Comparison of ENCODE assay signal across 8 cellular contexts in the genomic region with DNA sequence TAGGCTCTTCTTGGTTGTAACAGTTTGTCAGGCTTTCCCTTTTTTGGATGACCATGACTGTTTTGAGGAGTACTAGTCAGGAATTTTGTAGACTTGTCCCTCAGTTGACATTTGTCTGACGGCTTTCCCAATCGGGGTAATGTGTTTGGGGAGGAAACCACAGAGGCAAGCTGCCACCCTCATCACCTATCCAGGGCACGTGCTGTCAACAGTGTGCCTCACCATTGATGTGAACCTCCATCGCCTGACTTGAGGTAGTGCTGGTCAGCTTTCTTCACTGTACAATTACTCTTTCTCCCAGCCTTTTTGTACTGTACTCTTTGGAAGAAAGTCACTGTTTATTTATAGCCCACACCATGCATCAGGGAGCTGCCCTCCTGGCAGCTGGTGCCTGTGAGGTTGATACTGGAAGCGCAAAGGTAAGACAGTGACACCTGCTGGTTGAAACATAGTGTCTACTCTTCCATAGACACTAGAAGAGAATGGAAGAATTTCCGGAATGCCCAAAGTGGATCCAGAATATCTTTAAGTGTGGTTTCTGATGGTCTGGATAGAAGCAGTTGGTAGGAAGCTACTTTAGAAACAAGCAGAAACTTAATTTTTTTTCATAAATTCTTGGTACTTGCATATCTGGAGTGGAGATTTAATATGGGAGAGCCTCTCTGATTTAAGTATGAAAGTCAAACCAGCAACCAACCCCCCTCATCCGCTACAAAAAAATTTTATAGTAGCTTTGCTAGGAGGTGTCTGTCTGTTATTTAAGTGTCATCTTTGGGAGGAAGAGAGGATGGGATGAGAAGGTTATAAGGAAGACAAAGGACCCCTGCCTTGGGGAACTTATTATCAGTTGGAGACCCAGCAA.
DNase-seq lines count a peak whose midpoint lies in the region; ATAC-seq and TF ChIP-seq lines count a peak whose summit lies in the region.

No MANE protein-coding gene starts in this region.

- DNase-seq in AG04450 (ENCODE audit: low read depth, low spot score) (peak; percentile 50), NCI-H748 treated with DMSO at 0.1 percent for 48 hours (lab: John Stamatoyannopoulos, UW) (peak; percentile 47), cerebellum (ENCODE audit: low spot score) (peak; percentile 89), activated T-cell treated with anti-CD3 and anti-CD28 coated beads for 4 hours (no peak)

- H3K4me3 ChIP-seq in AG04450 (ENCODE audit: low read depth, low read length) (no peak overlapping the region), liver (ENCODE audit: low read depth in 1 of 3, low read length in 3 of 3) (no peak overlapping the region)

- CTCF ChIA-PET in AG04450 (lab: Charles Lee) = interaction anchor here (0.5 to 1.7 kb wide), 19 partner anchors 9 to 997 kb away, joined by 3 to 7 read pairs (median 4); partner anchors contain the start of gene INIP

- peak; percentile 86 to 89 for TF ChIP-seq RAD21 in liver (IDR thresholded peaks at IDR 0.05)

- no peaks in the 10 kb centered on the region for H3K27me3 ChIP-seq in AG04450 (ENCODE audit: control insufficient read depth, insufficient read depth, low read length)
- no peaks in the 10 kb centered on the region for H3K27me3 ChIP-seq in liver (ENCODE audit: control insufficient read depth in 4 of 4, insufficient read depth in 4 of 4, low read length in 3 of 4)

- no peaks in the 10 kb centered on the region for H3K4me1 ChIP-seq in liver (ENCODE audit: control insufficient read depth in 4 of 4, insufficient read depth in 4 of 4, low read length in 3 of 4)

- POLR2A ChIA-PET in AG04450 (lab: Yijun Ruan, JAX) = interaction anchor here (0.7 kb wide), 1 partner anchor 440 kb away, joined by 3 read pairs; the partner anchor contains the start of gene HSDL2

- H3K27ac ChIP-seq in AG04450 (ENCODE audit: low read depth, low read length) (peak overlapping the region; percentile 25), liver (ENCODE audit: low read depth in 1 of 2, low read length in 2 of 2) (no peak overlapping the region)

- H3K9ac ChIP-seq in liver (ENCODE audit: low read depth in 1 of 2, low read length in 2 of 2) = no peak overlapping the region

- peak; percentile 73 for TF ChIP-seq CTCF in AG04450 (IDR thresholded peaks at IDR 0.05; ENCODE audit: low read depth, low read length)
- TF ChIP-seq CTCF in GM12872 (IDR thresholded peaks at IDR 0.05; ENCODE audit: insufficient read depth, low read depth, low read length) = peak; percentile 76
- peak; percentile 64 for TF ChIP-seq CTCF in liver (IDR thresholded peaks at IDR 0.05; ENCODE audit: low read depth, low read length, missing input control)

- H3K9me3 ChIP-seq in AG04450 (ENCODE audit: control insufficient read depth, insufficient read depth, low read length) (no peaks in the 10 kb centered on the region), liver (ENCODE audit: control insufficient read depth in 4 of 4, low read length in 3 of 4) (no peaks in the 10 kb centered on the region)

- WGBS in liver = 54% methylated on average over 7 of the region's 7 CpGs

- no peaks in the 10 kb centered on the region for H3K36me3 ChIP-seq in liver (ENCODE audit: control insufficient read depth in 4 of 4, insufficient read depth in 3 of 4, low read depth in 1 of 4, low read length in 3 of 4)

- ATAC-seq in HG03521 (IDR thresholded peaks at IDR 0.05; ENCODE audit: unreplicated experiment) = peak; percentile 48
- ATAC-seq in GM21528 (IDR thresholded peaks at IDR 0.05; ENCODE audit: low FRiP score, unreplicated experiment) = no peak

TF ChIP-seq in liver, 16 proteins besides CTCF, POLR2A, EP300 and RAD21:
- no peak for TF ChIP-seq TAF1 (conservative IDR thresholded peaks at IDR 0.05)
- no peak for TF ChIP-seq GABPA (IDR thresholded peaks at IDR 0.05 in 1 of 2, conservative IDR thresholded peaks at IDR 0.05 in 1 of 2)
- no peak for TF ChIP-seq ZBTB33 (IDR thresholded peaks at IDR 0.05)
- no peak for TF ChIP-seq FOXA1 (IDR thresholded peaks at IDR 0.05)
- TF ChIP-seq, protein P1, sequence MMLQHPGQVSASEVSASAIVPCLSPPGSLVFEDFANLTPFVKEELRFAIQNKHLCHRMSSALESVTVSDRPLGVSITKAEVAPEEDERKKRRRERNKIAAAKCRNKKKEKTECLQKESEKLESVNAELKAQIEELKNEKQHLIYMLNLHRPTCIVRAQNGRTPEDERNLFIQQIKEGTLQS (IDR thresholded peaks at IDR 0.05) = no peak
- TF ChIP-seq FOXA2 (IDR thresholded peaks at IDR 0.05) = no peak
